8 cellular contexts compared by ENCODE assay signal in the genomic region with DNA sequence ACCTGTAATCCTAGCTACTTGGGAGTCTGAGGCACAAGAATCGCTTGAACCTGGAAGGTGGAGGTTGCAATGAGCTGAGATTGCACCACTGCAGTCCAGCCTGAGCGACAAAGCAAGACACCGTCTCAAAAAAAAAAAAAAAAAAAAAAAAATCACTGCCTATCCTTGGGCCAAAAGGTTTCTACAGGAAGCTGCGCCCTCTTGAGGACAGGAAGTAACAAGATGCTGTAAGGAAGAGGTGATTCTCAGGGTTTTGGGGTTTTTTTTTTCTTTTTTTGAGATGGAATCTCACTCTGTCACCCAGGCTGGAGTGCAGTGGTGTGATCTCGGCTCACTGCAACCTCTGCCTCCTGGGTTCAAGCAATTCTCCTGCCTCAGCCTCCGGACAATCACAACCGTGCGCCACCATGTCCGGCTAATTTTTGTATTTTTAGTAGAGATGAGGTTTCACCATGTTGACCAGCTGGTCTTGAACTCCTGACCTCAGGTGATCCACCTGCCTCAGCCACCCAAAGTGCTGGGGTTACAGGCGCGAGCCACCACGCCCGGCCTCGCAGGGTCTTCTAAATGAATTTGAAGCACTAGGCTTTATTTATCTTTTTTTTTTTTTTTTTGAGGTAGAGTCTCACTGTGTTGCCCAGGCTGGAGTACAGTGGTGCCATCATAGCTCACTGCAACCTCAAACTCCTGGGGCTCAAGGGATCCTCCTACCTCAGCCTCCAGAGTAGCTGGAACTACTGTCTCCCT. TPM values are rescaled to one million over a fixed set of nuclear protein-coding genes. Genes with fewer than 3 reads are reported as not detected.
DNase-seq lines count a peak whose midpoint lies in the region; ATAC-seq, FAIRE-seq and TF ChIP-seq lines count a peak whose summit lies in the region.
"Not testable (repeated sequence)": the region's sequence is repeated elsewhere in the genome, so short reads cannot be mapped to it uniquely, and the experiment has no call there.

No MANE protein-coding gene starts in this region.

- peaks cover 35% of the 10 kb centered on the region for H3K4me1 ChIP-seq in CD8-positive, alpha-beta memory T cell (ENCODE audit: insufficient read depth, low read length)
- H3K4me1 ChIP-seq in HAP-1; mucosa of descending colon (ENCODE audit: low read depth): not testable (repeated sequence)
- peaks cover 20% of the 10 kb centered on the region for H3K4me1 ChIP-seq in astrocyte (ENCODE audit: insufficient read depth, low read length)

- H3K27me3 Mint-ChIP-seq in CD8-positive, alpha-beta memory T cell; astrocyte (ENCODE audit: low read depth, unreplicated experiment); stimulated activated naive CD8-positive, alpha-beta T cell treated with anti-CD3 and anti-CD28 coated beads, Interleukin-15, amount 100 ng/mL, for 72 hours: not testable (repeated sequence)

- peak overlapping the region in 5 of 7 donors; percentile 3 to 73 (median 16) for H3K4me3 Mint-ChIP-seq in CD8-positive, alpha-beta memory T cell
- not testable (repeated sequence) for H3K4me3 Mint-ChIP-seq in astrocyte (ENCODE audit: unreplicated experiment); stimulated activated naive CD8-positive, alpha-beta T cell treated with anti-CD3 and anti-CD28 coated beads, Interleukin-15, amount 100 ng/mL, for 72 hours

- not testable (repeated sequence) for H2AFZ ChIP-seq in astrocyte (ENCODE audit: low read depth, low read length)

- H3K4me1 Mint-ChIP-seq in CD8-positive, alpha-beta memory T cell: peaks cover 30 to 39% (median 33%) of the 10 kb centered on the region in 3 donors
- peaks cover 14% of the 10 kb centered on the region for H3K4me1 Mint-ChIP-seq in astrocyte (ENCODE audit: low read depth, unreplicated experiment)
- H3K4me1 Mint-ChIP-seq in stimulated activated naive CD8-positive, alpha-beta T cell treated with anti-CD3 and anti-CD28 coated beads, Interleukin-15, amount 100 ng/mL, for 72 hours: peaks cover 69% of the 10 kb centered on the region

- ATAC-seq in mucosa of descending colon: peak; percentile 28
- ATAC-seq in stimulated activated naive CD8-positive, alpha-beta T cell treated with anti-CD3 and anti-CD28 coated beads, Interleukin-15, amount 100 ng/mL, for 72 hours: not testable (repeated sequence)

- intact Hi-C loops in mucosa of descending colon (cut with DNase I, micrococcal nuclease): not testable (repeated sequence)

- H3K4me3 ChIP-seq in CD8-positive, alpha-beta memory T cell (ENCODE audit: low read length); HAP-1; astrocyte (ENCODE audit: insufficient read depth, low read depth, low read length); fibroblast of the aortic adventitia (ENCODE audit: low read depth, low read length); mucosa of descending colon: not testable (repeated sequence)

- H3K9me3 Mint-ChIP-seq in CD8-positive, alpha-beta memory T cell; astrocyte (ENCODE audit: unreplicated experiment); stimulated activated naive CD8-positive, alpha-beta T cell treated with anti-CD3 and anti-CD28 coated beads, Interleukin-15, amount 100 ng/mL, for 72 hours: not testable (repeated sequence)

- peak in 4 of 5 donors; percentile 38 to 72 (median 56) for DNase-seq in CD8-positive, alpha-beta memory T cell
- DNase-seq in HAP-1 (ENCODE audit: low spot score in 2 of 2) (peak; percentile 53 to 69), NCI-H82 (lab: John Stamatoyannopoulos, UW) (peak; percentile 42), astrocyte (ENCODE audit: low read depth) (peak; percentile 57), fibroblast of the aortic adventitia (ENCODE audit: low read depth) (peak; percentile 76), mucosa of descending colon (peak in 1 of 3 donors; percentile 64)
- DNase-seq in stimulated activated naive CD8-positive, alpha-beta T cell treated with anti-CD3 and anti-CD28 coated beads, Interleukin-15, amount 100 ng/mL, for 72 hours: peak; percentile 38 to 59

- not testable (repeated sequence) for H3K27ac ChIP-seq in CD8-positive, alpha-beta memory T cell (ENCODE audit: low read depth, low read length); astrocyte (ENCODE audit: low read depth, low read length)
- H3K27ac ChIP-seq in VCaP: 0 out of 2 replicates have a peak overlapping the region, but pooled peaks have one; percentile 24

- not testable (repeated sequence) for FAIRE-seq in astrocyte (lab: Jason Lieb, UNC)

- peak; percentile 76 for TF ChIP-seq CTCF in VCaP (conservative IDR thresholded peaks at IDR 0.05)
- peak; percentile 48 for TF ChIP-seq CTCF in astrocyte (IDR thresholded peaks at IDR 0.05; ENCODE audit: insufficient read depth, low read depth, low read length)
- TF ChIP-seq CTCF in fibroblast of the aortic adventitia (IDR thresholded peaks at IDR 0.05; ENCODE audit: insufficient read depth, low read length): peak; percentile 68
- TF ChIP-seq CTCF in mucosa of descending colon (IDR thresholded peaks at IDR 0.05): not testable (repeated sequence)

- peak overlapping the region in 7 of 8 donors; percentile 50 to 81 (median 66) for H3K27ac Mint-ChIP-seq in CD8-positive, alpha-beta memory T cell
- H3K27ac Mint-ChIP-seq in astrocyte (ENCODE audit: unreplicated experiment): peak overlapping the region; percentile 58
- peak overlapping the region in 1 of 2 donors; percentile 76 for H3K27ac Mint-ChIP-seq in stimulated activated naive CD8-positive, alpha-beta T cell treated with anti-CD3 and anti-CD28 coated beads, Interleukin-15, amount 100 ng/mL, for 72 hours

- H3K9ac ChIP-seq in astrocyte (ENCODE audit: low read length): not testable (repeated sequence)

- not testable (repeated sequence) for H3K27me3 ChIP-seq in CD8-positive, alpha-beta memory T cell (ENCODE audit: insufficient read depth, low read length, poor library complexity, severe bottlenecking); HAP-1 (ENCODE audit: low read depth); astrocyte (ENCODE audit: insufficient read depth, low read length)

- not testable (repeated sequence) for H3K9me3 ChIP-seq in CD8-positive, alpha-beta memory T cell (ENCODE audit: low read length); HAP-1; astrocyte (ENCODE audit: insufficient read depth, low read depth, low read length); mucosa of descending colon

- H3K79me2 ChIP-seq in astrocyte (ENCODE audit: insufficient read depth, low read length): peaks cover 56% of the 10 kb centered on the region

- in situ Hi-C loops in HAP-1 (cut with MboI; ENCODE audit: low sequenced_read_pairs): not testable (repeated sequence)

- peaks cover 66% of the 10 kb centered on the region for H4K20me1 ChIP-seq in astrocyte (ENCODE audit: insufficient read depth, low read length)

- CTCF ChIA-PET in CD8-positive, alpha-beta memory T cell (lab: Charles Lee): interaction anchor here (0.8 to 4.3 kb wide), 17 partner anchors 10 to 208 kb away, joined by 3 to 17 read pairs (median 3); a partner anchor contains a TSS

- H3K36me3 Mint-ChIP-seq in CD8-positive, alpha-beta memory T cell: peaks cover 4 to 65% (median 16%) of the 10 kb centered on the region in 3 donors
- H3K36me3 Mint-ChIP-seq in astrocyte (ENCODE audit: low read depth, unreplicated experiment): peaks cover 24% of the 10 kb centered on the region

- not testable (repeated sequence) for H3K4me2 ChIP-seq in astrocyte (ENCODE audit: low read length)

- POLR2A ChIA-PET in CD8-positive, alpha-beta memory T cell (lab: Charles Lee): interaction anchor here (0.6 to 1.5 kb wide), 9 partner anchors 22 to 235 kb away, joined by 3 to 6 read pairs (median 4); a partner anchor contains a TSS

- H3K36me3 ChIP-seq in CD8-positive, alpha-beta memory T cell (ENCODE audit: insufficient read depth, low read length): peaks cover 39% of the 10 kb centered on the region
- H3K36me3 ChIP-seq in HAP-1 (replicated peaks) (peaks cover 64% of the 10 kb centered on the region), astrocyte (ENCODE audit: insufficient read depth, low read length) (peaks cover 52% of the 10 kb centered on the region), mucosa of descending colon (ENCODE audit: low read depth) (peaks cover 12% of the 10 kb centered on the region)

RNA-seq across cellular contexts. Expression of a gene that starts 2.3 kb away (rescaled TPM):
- total RNA-seq in CD8-positive, alpha-beta memory T cell: 10 to 100 TPM; 14.2 to 15.1 TPM
- 12.2 TPM for polyA plus RNA-seq in CD8-positive, alpha-beta memory T cell
- total RNA-seq in astrocyte (18.8 and 20.8 TPM in 2 replicates), fibroblast of the aortic adventitia (ENCODE audit: low replicate concordance) (12.7 and 17.2 TPM in 2 replicates), mucosa of descending colon (10 to 100 TPM in 1 of 3 donors, 1 to 10 TPM in 2; 3.6 to 22.4 (median 8.2) TPM)

RNA-seq across cellular contexts. Expression of a gene that starts 9.9 kb away (rescaled TPM):
- total RNA-seq in CD8-positive, alpha-beta memory T cell: 100 to 1,000 TPM; 170 to 172 TPM
- polyA plus RNA-seq in CD8-positive, alpha-beta memory T cell: 34.0 TPM
- total RNA-seq in astrocyte (53.1 and 66.8 TPM in 2 replicates), fibroblast of the aortic adventitia (ENCODE audit: low replicate concordance) (24.0 and 54.6 TPM in 2 replicates), mucosa of descending colon (10 to 100 TPM; 26.1 to 32.4 (median 26.6) TPM)

RNA-seq across cellular contexts. Expression of a gene that starts 23.9 kb away (rescaled TPM):
- total RNA-seq in CD8-positive, alpha-beta memory T cell: 1,000 to 10,000 TPM; 7,182 to 7,238 TPM
- 1,770 TPM for polyA plus RNA-seq in CD8-positive, alpha-beta memory T cell
- total RNA-seq in astrocyte (5,151 and 5,167 TPM in 2 replicates), fibroblast of the aortic adventitia (ENCODE audit: low replicate concordance) (1,521 and 5,776 TPM in 2 replicates), mucosa of descending colon (1,000 to 10,000 TPM; 1,543 to 3,034 (median 2,070) TPM)

RNA-seq across cellular contexts. Expression of a gene that starts 49.0 kb away (rescaled TPM):
- total RNA-seq in CD8-positive, alpha-beta memory T cell: 100 to 1,000 TPM; 287 to 293 TPM
- polyA plus RNA-seq in CD8-positive, alpha-beta memory T cell: 58.1 TPM
- 319 and 329 TPM in 2 replicates for total RNA-seq in astrocyte
- total RNA-seq in fibroblast of the aortic adventitia (ENCODE audit: low replicate concordance): 161 and 462 TPM in 2 replicates
- 100 to 1,000 TPM; 127 to 243 (median 149) TPM for total RNA-seq in mucosa of descending colon
